ENCODE assay signal across 8 cellular contexts in the genomic region with DNA sequence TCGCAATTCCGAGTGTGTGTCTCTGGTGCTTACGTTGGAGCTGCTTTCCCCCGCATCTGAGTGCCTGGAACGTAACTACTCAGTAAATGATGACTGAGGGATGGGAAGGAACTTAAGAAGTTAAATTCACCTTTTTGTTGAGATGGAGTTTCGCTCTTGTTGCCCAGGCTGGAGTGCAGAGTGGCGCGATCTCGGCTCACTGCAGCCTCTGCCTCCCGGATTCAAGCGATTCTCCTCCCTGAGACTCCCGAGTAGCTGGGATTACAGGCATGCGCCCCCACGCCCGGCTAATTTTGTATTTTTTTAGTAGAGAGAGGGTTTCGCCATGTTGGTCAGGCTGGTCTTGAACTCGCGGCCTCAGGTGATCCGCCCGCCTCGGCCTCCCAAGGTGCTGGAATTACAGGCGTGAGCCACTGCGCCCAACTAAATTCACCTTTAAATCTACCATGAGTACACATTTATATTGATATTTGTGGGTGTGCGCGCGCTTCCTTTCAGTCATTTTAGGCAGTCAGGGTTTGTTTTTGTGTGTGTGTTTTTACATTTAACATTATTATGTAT. TPM values are rescaled to one million over a fixed set of nuclear protein-coding genes. Genes with fewer than 3 reads are reported as not detected.
DNase-seq lines count a peak whose midpoint lies in the region; ATAC-seq and TF ChIP-seq lines count a peak whose summit lies in the region.

No MANE protein-coding gene starts in this region.

- peaks cover 2% of the 10 kb centered on the region for H3K36me3 ChIP-seq in kidney epithelial cell (ENCODE audit: control insufficient read depth, insufficient read depth, low read length)

- no peak for ATAC-seq in activated naive CD8-positive, alpha-beta T cell treated with anti-CD3 and anti-CD28 coated beads, Interleukin-2, amount 50 U/mL, for 24 hours
- ATAC-seq in HG03159 (IDR thresholded peaks at IDR 0.05; ENCODE audit: unreplicated experiment) = no peak

- H3K4me3 Mint-ChIP-seq in T-helper 1 cell treated with Interleukin-12 subunit alpha and Interleukin-12 subunit beta and Interleukin-4 antibody, amounts not matched to agents 30 μg/mL and 1 μg/mL, for 36 hours = peak overlapping the region; percentile 97
- H3K4me3 Mint-ChIP-seq in activated naive CD8-positive, alpha-beta T cell treated with anti-CD3 and anti-CD28 coated beads, Interleukin-2, amount 50 U/mL, for 24 hours = peak overlapping the region; percentile 95

- H3K27ac ChIP-seq in temporal lobe (ENCODE audit: low read depth, low read length) = peak overlapping the region; percentile 82

- peak overlapping the region; percentile 61 for H3K4me3 ChIP-seq in kidney epithelial cell (ENCODE audit: low read depth, low read length)

- DNase-seq in T-helper 1 cell = no peak
- DNase-seq in activated naive CD8-positive, alpha-beta T cell treated with anti-CD3 and anti-CD28 coated beads, Interleukin-2, amount 50 U/mL, for 24 hours = no peak
- no peak for DNase-seq in kidney epithelial cell (ENCODE audit: low read depth)
- DNase-seq in LoVo (ENCODE audit: low spot score) = no peak
- DNase-seq in NCI-H510A treated with DMSO at 0.1 percent for 48 hours (lab: John Stamatoyannopoulos, UW) = no peak

- H3K36me3 Mint-ChIP-seq in T-helper 1 cell treated with Interleukin-12 subunit alpha and Interleukin-12 subunit beta and Interleukin-4 antibody, amounts not matched to agents 30 μg/mL and 1 μg/mL, for 36 hours (ENCODE audit: low read depth) = peaks cover 17% of the 10 kb centered on the region
- peaks cover 26% of the 10 kb centered on the region for H3K36me3 Mint-ChIP-seq in activated naive CD8-positive, alpha-beta T cell treated with anti-CD3 and anti-CD28 coated beads, Interleukin-2, amount 50 U/mL, for 24 hours (ENCODE audit: low read depth)

- TF ChIP-seq CTCF in kidney epithelial cell (IDR thresholded peaks at IDR 0.05; ENCODE audit: insufficient read depth, low read length, poor library complexity, severe bottlenecking) = no peak

- peaks cover 21% of the 10 kb centered on the region for H3K4me1 Mint-ChIP-seq in T-helper 1 cell treated with Interleukin-12 subunit alpha and Interleukin-12 subunit beta and Interleukin-4 antibody, amounts not matched to agents 30 μg/mL and 1 μg/mL, for 36 hours (ENCODE audit: low read depth)
- peaks cover 35% of the 10 kb centered on the region for H3K4me1 Mint-ChIP-seq in activated naive CD8-positive, alpha-beta T cell treated with anti-CD3 and anti-CD28 coated beads, Interleukin-2, amount 50 U/mL, for 24 hours

- peak overlapping the region; percentile 96 for H3K27ac Mint-ChIP-seq in T-helper 1 cell treated with Interleukin-12 subunit alpha and Interleukin-12 subunit beta and Interleukin-4 antibody, amounts not matched to agents 30 μg/mL and 1 μg/mL, for 36 hours
- H3K27ac Mint-ChIP-seq in activated naive CD8-positive, alpha-beta T cell treated with anti-CD3 and anti-CD28 coated beads, Interleukin-2, amount 50 U/mL, for 24 hours = peak overlapping the region; percentile 92

- no peaks in the 10 kb centered on the region for H3K27me3 ChIP-seq in kidney epithelial cell (ENCODE audit: control insufficient read depth, insufficient read depth, low read length)

- peaks cover under 1% of the 10 kb centered on the region for H3K27me3 Mint-ChIP-seq in T-helper 1 cell treated with Interleukin-12 subunit alpha and Interleukin-12 subunit beta and Interleukin-4 antibody, amounts not matched to agents 30 μg/mL and 1 μg/mL, for 36 hours (ENCODE audit: low read depth)
- H3K27me3 Mint-ChIP-seq in activated naive CD8-positive, alpha-beta T cell treated with anti-CD3 and anti-CD28 coated beads, Interleukin-2, amount 50 U/mL, for 24 hours = no peaks in the 10 kb centered on the region

- H3K9me3 Mint-ChIP-seq in T-helper 1 cell treated with Interleukin-12 subunit alpha and Interleukin-12 subunit beta and Interleukin-4 antibody, amounts not matched to agents 30 μg/mL and 1 μg/mL, for 36 hours = no peaks in the 10 kb centered on the region
- H3K9me3 Mint-ChIP-seq in activated naive CD8-positive, alpha-beta T cell treated with anti-CD3 and anti-CD28 coated beads, Interleukin-2, amount 50 U/mL, for 24 hours = no peaks in the 10 kb centered on the region

RNA-seq across cellular contexts. Expression of a gene that starts 0.9 kb away (rescaled TPM):
- total RNA-seq in kidney epithelial cell (318 and 403 TPM in 2 replicates), temporal lobe (189 TPM)

RNA-seq across cellular contexts. Expression of a gene that starts 36.0 kb away (rescaled TPM):
- 62.2 and 65.2 TPM in 2 replicates for total RNA-seq in kidney epithelial cell
- 32.0 TPM for total RNA-seq in temporal lobe
